ENCODE assay signal across 1 cellular context in the genomic region with DNA sequence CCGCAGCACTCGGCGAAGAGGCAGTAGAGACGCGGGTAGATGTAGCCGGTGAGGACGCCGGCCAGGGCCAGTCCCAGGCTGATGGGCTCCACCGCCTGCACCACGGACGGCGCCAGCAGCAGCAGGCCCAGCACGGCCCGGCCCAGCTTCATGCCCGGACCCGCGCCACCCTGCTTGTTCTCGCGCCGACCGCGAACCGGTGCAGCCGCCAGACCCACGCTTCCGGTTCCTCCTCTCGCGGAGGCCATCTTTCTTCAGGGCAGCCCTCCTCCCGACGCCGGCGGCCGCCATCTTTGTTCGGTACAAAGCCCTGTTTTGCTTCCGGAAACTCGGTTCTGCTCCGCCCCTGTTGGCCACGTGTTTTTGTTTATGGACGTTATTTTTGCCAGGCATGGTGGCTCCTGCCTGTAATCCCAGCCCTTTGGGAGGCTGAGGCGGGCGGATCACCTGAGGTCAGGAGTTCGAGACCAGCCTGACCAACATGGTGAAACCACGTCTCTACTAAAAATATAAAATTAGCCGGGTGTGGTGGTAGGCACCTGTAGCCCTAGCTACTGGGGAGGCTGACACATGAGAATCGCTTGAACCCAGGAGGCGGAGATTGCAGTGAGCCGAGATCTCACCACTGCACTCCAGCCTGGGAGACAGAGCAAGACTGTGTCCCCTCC.
TF ChIP-seq lines count a peak whose summit lies in the region.

A gene with protein sequence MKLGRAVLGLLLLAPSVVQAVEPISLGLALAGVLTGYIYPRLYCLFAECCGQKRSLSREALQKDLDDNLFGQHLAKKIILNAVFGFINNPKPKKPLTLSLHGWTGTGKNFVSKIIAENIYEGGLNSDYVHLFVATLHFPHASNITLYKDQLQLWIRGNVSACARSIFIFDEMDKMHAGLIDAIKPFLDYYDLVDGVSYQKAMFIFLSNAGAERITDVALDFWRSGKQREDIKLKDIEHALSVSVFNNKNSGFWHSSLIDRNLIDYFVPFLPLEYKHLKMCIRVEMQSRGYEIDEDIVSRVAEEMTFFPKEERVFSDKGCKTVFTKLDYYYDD (minus strand): TSS at position 203 of the 668 bp plus-strand sequence. CDS start 51 bp downstream, at position 152.

TF ChIP-seq in GM12878, 131 proteins besides CTCF, POLR2A, EP300 and RAD21 (continued from another document):
- TF ChIP-seq, protein P1, sequence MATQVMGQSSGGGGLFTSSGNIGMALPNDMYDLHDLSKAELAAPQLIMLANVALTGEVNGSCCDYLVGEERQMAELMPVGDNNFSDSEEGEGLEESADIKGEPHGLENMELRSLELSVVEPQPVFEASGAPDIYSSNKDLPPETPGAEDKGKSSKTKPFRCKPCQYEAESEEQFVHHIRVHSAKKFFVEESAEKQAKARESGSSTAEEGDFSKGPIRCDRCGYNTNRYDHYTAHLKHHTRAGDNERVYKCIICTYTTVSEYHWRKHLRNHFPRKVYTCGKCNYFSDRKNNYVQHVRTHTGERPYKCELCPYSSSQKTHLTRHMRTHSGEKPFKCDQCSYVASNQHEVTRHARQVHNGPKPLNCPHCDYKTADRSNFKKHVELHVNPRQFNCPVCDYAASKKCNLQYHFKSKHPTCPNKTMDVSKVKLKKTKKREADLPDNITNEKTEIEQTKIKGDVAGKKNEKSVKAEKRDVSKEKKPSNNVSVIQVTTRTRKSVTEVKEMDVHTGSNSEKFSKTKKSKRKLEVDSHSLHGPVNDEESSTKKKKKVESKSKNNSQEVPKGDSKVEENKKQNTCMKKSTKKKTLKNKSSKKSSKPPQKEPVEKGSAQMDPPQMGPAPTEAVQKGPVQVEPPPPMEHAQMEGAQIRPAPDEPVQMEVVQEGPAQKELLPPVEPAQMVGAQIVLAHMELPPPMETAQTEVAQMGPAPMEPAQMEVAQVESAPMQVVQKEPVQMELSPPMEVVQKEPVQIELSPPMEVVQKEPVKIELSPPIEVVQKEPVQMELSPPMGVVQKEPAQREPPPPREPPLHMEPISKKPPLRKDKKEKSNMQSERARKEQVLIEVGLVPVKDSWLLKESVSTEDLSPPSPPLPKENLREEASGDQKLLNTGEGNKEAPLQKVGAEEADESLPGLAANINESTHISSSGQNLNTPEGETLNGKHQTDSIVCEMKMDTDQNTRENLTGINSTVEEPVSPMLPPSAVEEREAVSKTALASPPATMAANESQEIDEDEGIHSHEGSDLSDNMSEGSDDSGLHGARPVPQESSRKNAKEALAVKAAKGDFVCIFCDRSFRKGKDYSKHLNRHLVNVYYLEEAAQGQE (IDR thresholded peaks at IDR 0.05; ENCODE audit: low read depth, low read length): 0 out of 2 replicates have a peak, but pooled peaks have one; percentile 24
- TF ChIP-seq, protein P2, sequence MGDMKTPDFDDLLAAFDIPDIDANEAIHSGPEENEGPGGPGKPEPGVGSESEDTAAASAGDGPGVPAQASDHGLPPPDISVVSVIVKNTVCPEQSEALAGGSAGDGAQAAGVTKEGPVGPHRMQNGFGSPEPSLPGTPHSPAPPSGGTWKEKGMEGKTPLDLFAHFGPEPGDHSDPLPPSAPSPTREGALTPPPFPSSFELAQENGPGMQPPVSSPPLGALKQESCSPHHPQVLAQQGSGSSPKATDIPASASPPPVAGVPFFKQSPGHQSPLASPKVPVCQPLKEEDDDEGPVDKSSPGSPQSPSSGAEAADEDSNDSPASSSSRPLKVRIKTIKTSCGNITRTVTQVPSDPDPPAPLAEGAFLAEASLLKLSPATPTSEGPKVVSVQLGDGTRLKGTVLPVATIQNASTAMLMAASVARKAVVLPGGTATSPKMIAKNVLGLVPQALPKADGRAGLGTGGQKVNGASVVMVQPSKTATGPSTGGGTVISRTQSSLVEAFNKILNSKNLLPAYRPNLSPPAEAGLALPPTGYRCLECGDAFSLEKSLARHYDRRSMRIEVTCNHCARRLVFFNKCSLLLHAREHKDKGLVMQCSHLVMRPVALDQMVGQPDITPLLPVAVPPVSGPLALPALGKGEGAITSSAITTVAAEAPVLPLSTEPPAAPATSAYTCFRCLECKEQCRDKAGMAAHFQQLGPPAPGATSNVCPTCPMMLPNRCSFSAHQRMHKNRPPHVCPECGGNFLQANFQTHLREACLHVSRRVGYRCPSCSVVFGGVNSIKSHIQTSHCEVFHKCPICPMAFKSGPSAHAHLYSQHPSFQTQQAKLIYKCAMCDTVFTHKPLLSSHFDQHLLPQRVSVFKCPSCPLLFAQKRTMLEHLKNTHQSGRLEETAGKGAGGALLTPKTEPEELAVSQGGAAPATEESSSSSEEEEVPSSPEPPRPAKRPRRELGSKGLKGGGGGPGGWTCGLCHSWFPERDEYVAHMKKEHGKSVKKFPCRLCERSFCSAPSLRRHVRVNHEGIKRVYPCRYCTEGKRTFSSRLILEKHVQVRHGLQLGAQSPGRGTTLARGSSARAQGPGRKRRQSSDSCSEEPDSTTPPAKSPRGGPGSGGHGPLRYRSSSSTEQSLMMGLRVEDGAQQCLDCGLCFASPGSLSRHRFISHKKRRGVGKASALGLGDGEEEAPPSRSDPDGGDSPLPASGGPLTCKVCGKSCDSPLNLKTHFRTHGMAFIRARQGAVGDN (IDR thresholded peaks at IDR 0.05): no peak
- TF ChIP-seq CHD4 (IDR thresholded peaks at IDR 0.05): no peak
- TF ChIP-seq CBFB (IDR thresholded peaks at IDR 0.05; ENCODE audit: low read depth): peak; percentile 52; the same call in 1 of the 2 replicates
- TF ChIP-seq, protein P3, sequence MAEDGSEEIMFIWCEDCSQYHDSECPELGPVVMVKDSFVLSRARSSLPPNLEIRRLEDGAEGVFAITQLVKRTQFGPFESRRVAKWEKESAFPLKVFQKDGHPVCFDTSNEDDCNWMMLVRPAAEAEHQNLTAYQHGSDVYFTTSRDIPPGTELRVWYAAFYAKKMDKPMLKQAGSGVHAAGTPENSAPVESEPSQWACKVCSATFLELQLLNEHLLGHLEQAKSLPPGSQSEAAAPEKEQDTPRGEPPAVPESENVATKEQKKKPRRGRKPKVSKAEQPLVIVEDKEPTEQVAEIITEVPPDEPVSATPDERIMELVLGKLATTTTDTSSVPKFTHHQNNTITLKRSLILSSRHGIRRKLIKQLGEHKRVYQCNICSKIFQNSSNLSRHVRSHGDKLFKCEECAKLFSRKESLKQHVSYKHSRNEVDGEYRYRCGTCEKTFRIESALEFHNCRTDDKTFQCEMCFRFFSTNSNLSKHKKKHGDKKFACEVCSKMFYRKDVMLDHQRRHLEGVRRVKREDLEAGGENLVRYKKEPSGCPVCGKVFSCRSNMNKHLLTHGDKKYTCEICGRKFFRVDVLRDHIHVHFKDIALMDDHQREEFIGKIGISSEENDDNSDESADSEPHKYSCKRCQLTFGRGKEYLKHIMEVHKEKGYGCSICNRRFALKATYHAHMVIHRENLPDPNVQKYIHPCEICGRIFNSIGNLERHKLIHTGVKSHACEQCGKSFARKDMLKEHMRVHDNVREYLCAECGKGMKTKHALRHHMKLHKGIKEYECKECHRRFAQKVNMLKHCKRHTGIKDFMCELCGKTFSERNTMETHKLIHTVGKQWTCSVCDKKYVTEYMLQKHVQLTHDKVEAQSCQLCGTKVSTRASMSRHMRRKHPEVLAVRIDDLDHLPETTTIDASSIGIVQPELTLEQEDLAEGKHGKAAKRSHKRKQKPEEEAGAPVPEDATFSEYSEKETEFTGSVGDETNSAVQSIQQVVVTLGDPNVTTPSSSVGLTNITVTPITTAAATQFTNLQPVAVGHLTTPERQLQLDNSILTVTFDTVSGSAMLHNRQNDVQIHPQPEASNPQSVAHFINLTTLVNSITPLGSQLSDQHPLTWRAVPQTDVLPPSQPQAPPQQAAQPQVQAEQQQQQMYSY (CRISPR knock-in tag; IDR thresholded peaks at IDR 0.05): no peak
- peak; percentile 91; the same call in 1 of the 2 replicates for TF ChIP-seq ZNF207 (IDR thresholded peaks at IDR 0.05; ENCODE audit: borderline replicate concordance)
- TF ChIP-seq JUND (IDR thresholded peaks at IDR 0.05; ENCODE audit: low read depth, low read length): no peak
- TF ChIP-seq, protein P4, sequence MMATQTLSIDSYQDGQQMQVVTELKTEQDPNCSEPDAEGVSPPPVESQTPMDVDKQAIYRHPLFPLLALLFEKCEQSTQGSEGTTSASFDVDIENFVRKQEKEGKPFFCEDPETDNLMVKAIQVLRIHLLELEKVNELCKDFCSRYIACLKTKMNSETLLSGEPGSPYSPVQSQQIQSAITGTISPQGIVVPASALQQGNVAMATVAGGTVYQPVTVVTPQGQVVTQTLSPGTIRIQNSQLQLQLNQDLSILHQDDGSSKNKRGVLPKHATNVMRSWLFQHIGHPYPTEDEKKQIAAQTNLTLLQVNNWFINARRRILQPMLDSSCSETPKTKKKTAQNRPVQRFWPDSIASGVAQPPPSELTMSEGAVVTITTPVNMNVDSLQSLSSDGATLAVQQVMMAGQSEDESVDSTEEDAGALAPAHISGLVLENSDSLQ (IDR thresholded peaks at IDR 0.05): 0 out of 2 replicates have a peak, but pooled peaks have one; percentile 16
